26 cellular contexts compared by ENCODE assay signal in the genomic region with DNA sequence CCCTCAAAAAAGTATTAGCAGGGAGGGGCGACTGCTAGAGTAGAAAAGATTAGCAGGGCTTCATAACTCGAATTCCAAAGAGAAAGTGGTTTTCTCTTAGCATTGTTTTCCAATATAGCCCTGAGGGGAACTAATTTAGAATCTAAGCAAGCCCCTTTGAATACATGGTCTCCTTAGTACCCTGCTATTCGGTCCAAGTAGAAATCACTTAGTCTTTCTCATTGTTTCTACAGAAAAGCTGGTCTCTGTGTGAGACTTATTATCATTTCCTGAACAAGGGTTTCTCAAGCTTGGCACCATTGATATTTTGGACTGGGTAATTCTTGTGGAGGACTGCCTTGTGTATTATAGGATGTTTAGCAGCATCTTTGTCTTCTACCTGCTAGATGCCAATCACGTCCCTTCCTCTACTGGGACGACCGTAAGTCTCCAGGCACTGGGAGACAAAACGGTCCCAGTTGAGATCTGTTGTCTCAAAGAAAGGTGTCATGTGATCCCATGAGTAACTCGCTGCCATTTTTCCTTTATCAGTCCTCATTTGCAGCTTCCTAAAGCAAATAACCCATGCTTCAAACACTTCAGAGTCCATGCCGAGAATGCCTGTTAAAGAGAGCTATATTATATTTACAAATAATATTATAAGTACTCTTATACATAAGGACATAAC.
"Had no signal": no experiment of that assay in that cellular context is flagged by ENCODE, and none has a peak within 500 bp of the region (broad histone marks: within the 10 kb centered on the region; RNA-seq: fewer than 3 reads in every experiment).

No MANE protein-coding gene starts in this region.

- H3K9me3 ChIP-seq: gastrocnemius medialis, neutrophil, vagina had no signal

- H3K4me3 ChIP-seq: gastrocnemius medialis, left ventricle myocardium inferior, lung, vagina had no signal

- H3K36me3 Mint-ChIP-seq: activated naive CD4-positive, alpha-beta T cell treated with anti-CD3 and anti-CD28 coated beads, Interleukin-2, amount 50 U/mL, for 24 hours; stimulated activated effector memory CD8-positive, alpha-beta T cell treated with anti-CD3 and anti-CD28 coated beads, Interleukin-12 subunit alpha, Interleukin-12 subunit beta, amount 100 ng/mL, for 72 hours; type B pancreatic cell had no signal

- H3K4me1 ChIP-seq: vagina had no signal

- H3K27ac Mint-ChIP-seq: activated CD8-positive, alpha-beta T cell treated with anti-CD3 and anti-CD28 coated beads for 36 hours; activated naive CD4-positive, alpha-beta T cell treated with anti-CD3 and anti-CD28 coated beads, Interleukin-2, amount 50 U/mL, for 24 hours; activated naive CD8-positive, alpha-beta T cell treated with anti-CD3 and anti-CD28 coated beads, Interleukin-2, amount 50 U/mL, for 24 hours; activated T-helper 17 cell treated with anti-CD3 and anti-CD28 coated beads, Interleukin-2, amount 50 U/mL, for 72 hours; naive thymus-derived CD4-positive, alpha-beta T cell; progenitor cell of endocrine pancreas; stimulated activated effector memory CD8-positive, alpha-beta T cell treated with anti-CD3 and anti-CD28 coated beads, Interleukin-12 subunit alpha, Interleukin-12 subunit beta, amount 100 ng/mL, for 72 hours; stimulated activated naive CD8-positive, alpha-beta T cell treated with anti-CD3 and anti-CD28 coated beads, Interleukin-15, amount 100 ng/mL, for 72 hours; type B pancreatic cell had no signal

- DNase-seq: activated CD4-positive, alpha-beta T cell treated with anti-CD3 and anti-CD28 coated beads for 1 hour; activated CD4-positive, alpha-beta T cell treated with anti-CD3 and anti-CD28 coated beads, Interleukin-2, amount 50 U/mL, for 1 hour; activated CD8-positive, alpha-beta T cell treated with anti-CD3 and anti-CD28 coated beads for 36 hours; activated naive CD8-positive, alpha-beta T cell treated with anti-CD3 and anti-CD28 coated beads, Interleukin-2, amount 50 U/mL, for 24 hours; activated T-cell treated with anti-CD3 and anti-CD28 coated beads, Interleukin-2, amount 50 U/mL, for 4 hours; brain microvascular endothelial cell; gastrocnemius medialis; glutamatergic neuron; islet precursor cell; left ventricle myocardium inferior; naive thymus-derived CD4-positive, alpha-beta T cell; small intestine; stimulated activated CD4-positive, alpha-beta T cell treated with anti-CD3 and anti-CD28 coated beads, Interleukin-4, amount 100 ng/mL, for 24 hours; stimulated activated naive CD8-positive, alpha-beta T cell treated with anti-CD3 and anti-CD28 coated beads, Interleukin-15, amount 100 ng/mL, for 72 hours; substantia nigra; T-helper 2 cell had no signal

- H3K9me3 Mint-ChIP-seq: stimulated activated effector memory CD8-positive, alpha-beta T cell treated with anti-CD3 and anti-CD28 coated beads, Interleukin-12 subunit alpha, Interleukin-12 subunit beta, amount 100 ng/mL, for 72 hours; type B pancreatic cell had no signal

- H3K4me1 Mint-ChIP-seq: activated naive CD4-positive, alpha-beta T cell treated with anti-CD3 and anti-CD28 coated beads, Interleukin-2, amount 50 U/mL, for 24 hours; activated naive CD8-positive, alpha-beta T cell treated with anti-CD3 and anti-CD28 coated beads, Interleukin-2, amount 50 U/mL, for 24 hours; activated T-helper 17 cell treated with anti-CD3 and anti-CD28 coated beads, Interleukin-2, amount 50 U/mL, for 72 hours; naive thymus-derived CD4-positive, alpha-beta T cell; stimulated activated effector memory CD8-positive, alpha-beta T cell treated with anti-CD3 and anti-CD28 coated beads, Interleukin-12 subunit alpha, Interleukin-12 subunit beta, amount 100 ng/mL, for 72 hours; stimulated activated naive CD8-positive, alpha-beta T cell treated with anti-CD3 and anti-CD28 coated beads, Interleukin-15, amount 100 ng/mL, for 72 hours had no signal

- H3K4me3 Mint-ChIP-seq: activated CD8-positive, alpha-beta T cell treated with anti-CD3 and anti-CD28 coated beads for 36 hours; activated naive CD4-positive, alpha-beta T cell treated with anti-CD3 and anti-CD28 coated beads, Interleukin-2, amount 50 U/mL, for 24 hours; activated naive CD8-positive, alpha-beta T cell treated with anti-CD3 and anti-CD28 coated beads, Interleukin-2, amount 50 U/mL, for 24 hours; activated T-cell treated with anti-CD3 and anti-CD28 coated beads, Interleukin-2, amount 50 U/mL, for 4 hours; activated T-helper 17 cell treated with anti-CD3 and anti-CD28 coated beads, Interleukin-2, amount 50 U/mL, for 72 hours; naive thymus-derived CD4-positive, alpha-beta T cell; stimulated activated effector memory CD8-positive, alpha-beta T cell treated with anti-CD3 and anti-CD28 coated beads, Interleukin-12 subunit alpha, Interleukin-12 subunit beta, amount 100 ng/mL, for 72 hours; stimulated activated naive CD8-positive, alpha-beta T cell treated with anti-CD3 and anti-CD28 coated beads, Interleukin-15, amount 100 ng/mL, for 72 hours; type B pancreatic cell had no signal

- H3K36me3 ChIP-seq: brain microvascular endothelial cell, gastrocnemius medialis, left ventricle myocardium inferior, neutrophil, vagina had no signal

- FAIRE-seq: small intestine had no signal

- H3K27me3 ChIP-seq: brain microvascular endothelial cell, gastrocnemius medialis, vagina had no signal

- ATAC-seq: activated CD8-positive, alpha-beta T cell treated with anti-CD3 and anti-CD28 coated beads for 36 hours; activated naive CD8-positive, alpha-beta T cell treated with anti-CD3 and anti-CD28 coated beads, Interleukin-2, amount 50 U/mL, for 24 hours; activated T-cell treated with anti-CD3 and anti-CD28 coated beads, Interleukin-2, amount 50 U/mL, for 4 hours; activated T-helper 17 cell treated with anti-CD3 and anti-CD28 coated beads, Interleukin-2, amount 50 U/mL, for 72 hours; gastrocnemius medialis; naive thymus-derived CD4-positive, alpha-beta T cell; sciatic nerve; stimulated activated effector memory CD8-positive, alpha-beta T cell treated with anti-CD3 and anti-CD28 coated beads, Interleukin-12 subunit alpha, Interleukin-12 subunit beta, amount 100 ng/mL, for 72 hours; stimulated activated naive CD8-positive, alpha-beta T cell treated with anti-CD3 and anti-CD28 coated beads, Interleukin-15, amount 100 ng/mL, for 72 hours had no signal

- H3K27me3 Mint-ChIP-seq: stimulated activated naive CD8-positive, alpha-beta T cell treated with anti-CD3 and anti-CD28 coated beads, Interleukin-15, amount 100 ng/mL, for 72 hours had no signal

- H3K27ac ChIP-seq: brain microvascular endothelial cell, epithelial cell of prostate, gastrocnemius medialis, left ventricle myocardium inferior, neutrophil, vagina had no signal
